12 cellular contexts compared by ENCODE assay signal in genomic region chr3:149541091-149541491, GRCh38.
DNase-seq lines count a peak whose midpoint lies in the region; ATAC-seq and TF ChIP-seq lines count a peak whose summit lies in the region.
"Had no signal": no experiment of that assay in that cellular context is flagged by ENCODE, and none has a peak within 500 bp of the region (broad histone marks: within the 10 kb centered on the region; RNA-seq: fewer than 3 reads in every experiment).

No MANE protein-coding gene starts in this region.

- no peaks in the 10 kb centered on the region for H3K9me3 ChIP-seq in MG63
- H3K9me3 ChIP-seq: upper lobe of left lung had no signal

- in situ Hi-C loops in ACHN (cut with HindIII; ENCODE audit: low pct_ligation_motif_present, low pct_unique_long_range_greater_than_20kb, low sequenced_read_pairs): no loop called here

- DNase-seq in ACHN (peak; percentile 71), MG63 (peak; percentile 24), chondrocyte (ENCODE audit: low spot score) (no peak), lung microvascular endothelial cell (ENCODE audit: low read depth in 2 of 2) (peak; percentile 58 to 64), AG08396 (ENCODE audit: low spot score) (no peak)
- no peak for DNase-seq in stimulated activated CD4-positive, alpha-beta T cell treated with anti-CD3 and anti-CD28 coated beads, Interleukin-4, amount 100 ng/mL, for 4 hours
- DNase-seq in activated CD4-positive, alpha-beta T cell treated with anti-CD3 and anti-CD28 coated beads, Interleukin-2, amount 10 ng/mL, durations not matched to agents 24 days and 14 days: no peak
- DNase-seq: activated naive CD8-positive, alpha-beta T cell treated with anti-CD3 and anti-CD28 coated beads for 36 hours; effector memory CD8-positive, alpha-beta T cell; NCI-H446; upper lobe of left lung had no signal

- peak overlapping the region; percentile 26 for H3K4me3 Mint-ChIP-seq in chondrocyte (ENCODE audit: unreplicated experiment)
- H3K4me3 Mint-ChIP-seq in activated CD4-positive, alpha-beta T cell treated with anti-CD3 and anti-CD28 coated beads, Interleukin-2, amount 10 ng/mL, durations not matched to agents 24 days and 14 days: no peak overlapping the region
- H3K4me3 Mint-ChIP-seq: activated naive CD8-positive, alpha-beta T cell treated with anti-CD3 and anti-CD28 coated beads for 36 hours; effector memory CD8-positive, alpha-beta T cell had no signal

- peaks cover 64% of the 10 kb centered on the region for H3K36me3 ChIP-seq in MG63

- peak overlapping the region; percentile 96 for H3K27ac Mint-ChIP-seq in chondrocyte (ENCODE audit: unreplicated experiment)
- H3K27ac Mint-ChIP-seq in activated CD4-positive, alpha-beta T cell treated with anti-CD3 and anti-CD28 coated beads, Interleukin-2, amount 10 ng/mL, durations not matched to agents 24 days and 14 days: no peak overlapping the region
- H3K27ac Mint-ChIP-seq: activated naive CD8-positive, alpha-beta T cell treated with anti-CD3 and anti-CD28 coated beads for 36 hours; effector memory CD8-positive, alpha-beta T cell had no signal

- no peaks in the 10 kb centered on the region for H3K27me3 Mint-ChIP-seq in chondrocyte (ENCODE audit: low read depth)
- peaks cover 9% of the 10 kb centered on the region for H3K27me3 Mint-ChIP-seq in activated CD4-positive, alpha-beta T cell treated with anti-CD3 and anti-CD28 coated beads, Interleukin-2, amount 10 ng/mL, durations not matched to agents 24 days and 14 days

- peaks cover 81% of the 10 kb centered on the region for H3K4me1 Mint-ChIP-seq in chondrocyte (ENCODE audit: low read depth)
- no peaks in the 10 kb centered on the region for H3K4me1 Mint-ChIP-seq in activated CD4-positive, alpha-beta T cell treated with anti-CD3 and anti-CD28 coated beads, Interleukin-2, amount 10 ng/mL, durations not matched to agents 24 days and 14 days
- H3K4me1 Mint-ChIP-seq: activated naive CD8-positive, alpha-beta T cell treated with anti-CD3 and anti-CD28 coated beads for 36 hours had no signal

- peak; percentile 74 for TF ChIP-seq CTCF in chondrocyte (IDR thresholded peaks at IDR 0.05)

- H3K4me3 ChIP-seq in MG63: no peak overlapping the region
- H3K4me3 ChIP-seq: upper lobe of left lung had no signal

- H3K27me3 ChIP-seq in MG63: no peaks in the 10 kb centered on the region
- H3K27me3 ChIP-seq: upper lobe of left lung had no signal

- peaks cover 3% of the 10 kb centered on the region for H3K36me3 Mint-ChIP-seq in chondrocyte (ENCODE audit: low read depth)
- H3K36me3 Mint-ChIP-seq in activated CD4-positive, alpha-beta T cell treated with anti-CD3 and anti-CD28 coated beads, Interleukin-2, amount 10 ng/mL, durations not matched to agents 24 days and 14 days (ENCODE audit: low read depth): no peaks in the 10 kb centered on the region
- H3K36me3 Mint-ChIP-seq: activated naive CD8-positive, alpha-beta T cell treated with anti-CD3 and anti-CD28 coated beads for 36 hours had no signal

- no peaks in the 10 kb centered on the region for H3K9me3 Mint-ChIP-seq in chondrocyte (ENCODE audit: low read depth)
- H3K9me3 Mint-ChIP-seq in activated CD4-positive, alpha-beta T cell treated with anti-CD3 and anti-CD28 coated beads, Interleukin-2, amount 10 ng/mL, durations not matched to agents 24 days and 14 days: no peaks in the 10 kb centered on the region
- H3K9me3 Mint-ChIP-seq: activated naive CD8-positive, alpha-beta T cell treated with anti-CD3 and anti-CD28 coated beads for 36 hours; effector memory CD8-positive, alpha-beta T cell had no signal

- intact Hi-C loops in activated CD4-positive, alpha-beta T cell treated with anti-CD3 and anti-CD28 coated beads, Interleukin-2, amount 10 ng/mL, durations not matched to agents 24 days and 14 days (cut with micrococcal nuclease): no loop called here

- ATAC-seq in GM21576 (IDR thresholded peaks at IDR 0.05; ENCODE audit: unreplicated experiment): no peak
- ATAC-seq: effector memory CD8-positive, alpha-beta T cell had no signal

Comparison
In these comparisons a context has a peak if more than half of its experiments do, and no peak if none do; other contexts are left out.
1. DNase-seq: peak in ACHN (single experiment), MG63 (single experiment) and lung microvascular endothelial cell (2 of 2); none in chondrocyte (single experiment), AG08396 (single experiment), stimulated activated CD4-positive, alpha-beta T cell treated with anti-CD3 and anti-CD28 coated beads, Interleukin-4, amount 100 ng/mL, for 4 hours (0 of 2) and activated CD4-positive, alpha-beta T cell treated with anti-CD3 and anti-CD28 coated beads, Interleukin-2, amount 10 ng/mL, durations not matched to agents 24 days and 14 days (single experiment).